ENCODE assay signal across 10 cellular contexts in the genomic region with DNA sequence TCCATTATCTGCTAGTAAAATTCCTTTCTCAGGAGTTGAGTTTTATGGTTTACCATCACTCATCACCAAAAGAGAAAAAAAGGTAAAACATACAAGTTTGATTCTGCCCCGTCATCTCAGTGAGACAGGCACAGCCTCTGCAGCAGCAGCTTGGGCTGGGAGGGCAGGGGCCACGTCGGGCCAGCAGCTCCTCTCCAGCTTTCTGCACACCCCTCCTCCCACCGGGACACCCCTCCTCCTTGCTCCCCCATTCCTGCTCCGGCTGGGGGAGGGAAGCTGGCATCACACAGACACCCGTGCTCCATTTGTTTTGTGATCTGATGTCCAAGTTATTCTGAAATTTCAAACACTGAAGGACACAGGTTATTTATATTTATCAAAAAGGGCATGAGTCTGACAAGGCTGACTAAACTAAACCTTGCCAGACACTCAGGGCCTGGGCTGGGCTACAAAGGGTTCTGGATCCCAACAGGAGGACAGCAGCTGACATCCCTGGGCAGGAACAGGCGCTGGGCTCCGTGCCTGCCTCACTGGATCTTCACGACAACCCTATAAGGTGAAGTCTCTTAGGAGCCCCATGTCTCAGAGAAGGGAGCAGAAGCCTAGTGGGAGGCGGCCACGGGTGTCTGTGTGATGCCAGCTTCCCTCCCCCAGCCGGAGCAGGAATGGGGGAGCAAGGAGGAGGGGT.
A peak's percentile ranks its signal among the peaks of the same experiment; 100 is the strongest.
DNase-seq lines count a peak whose midpoint lies in the region; ATAC-seq and TF ChIP-seq lines count a peak whose summit lies in the region.
"Had no signal": no experiment of that assay in that cellular context is flagged by ENCODE, and none has a peak within 500 bp of the region (broad histone marks: within the 10 kb centered on the region; RNA-seq: fewer than 3 reads in every experiment).

No MANE protein-coding gene starts in this region.

- in situ Hi-C loops in brain microvascular endothelial cell (cut with HindIII; ENCODE audit: low pct_ligation_motif_present, low sequenced_read_pairs) = no loop called here

- peak overlapping the region; percentile 59 to 90 (median 82) for H3K4me2 ChIP-seq in BLaER1 treated with 17β-estradiol and CSF1 and Interleukin-3, amounts not matched to agents 10 nM and 100 nM

- no peaks in the 10 kb centered on the region for H3K27me3 ChIP-seq in BLaER1 treated with 17β-estradiol and CSF1 and Interleukin-3, amounts not matched to agents 10 nM and 100 nM
- H3K27me3 ChIP-seq in adrenal gland = no peaks in the 10 kb centered on the region
- H3K27me3 ChIP-seq in psoas muscle (ENCODE audit: insufficient read depth in 3 of 3, low read length in 2 of 3) = no peaks in the 10 kb centered on the region
- no peaks in the 10 kb centered on the region for H3K27me3 ChIP-seq in brain microvascular endothelial cell (replicated peaks)

- peak overlapping the region in 10 of 11 experiments; percentile 7 to 68 (median 49); a peak in 12 of 22 replicates for H3K9ac ChIP-seq in BLaER1 treated with 17β-estradiol and CSF1 and Interleukin-3, amounts not matched to agents 10 nM and 100 nM

- peak; percentile 69 to 92 (median 80) for DNase-seq in adrenal gland
- DNase-seq in left ventricle myocardium superior = peak; percentile 88
- DNase-seq in psoas muscle = peak; percentile 70 to 91
- DNase-seq in HUDEP-2 (lab: John Stamatoyannopoulos, UW; ENCODE audit: unreplicated experiment in 76 of 76) = no peak
- DNase-seq in brain microvascular endothelial cell = no peak
- no peak for DNase-seq in NCI-H69 (lab: John Stamatoyannopoulos, UW)
- DNase-seq: activated naive CD4-positive, alpha-beta T cell treated with anti-CD3 and anti-CD28 coated beads, Interleukin-2, amount 10 ng/mL, durations not matched to agents 7 days and 5 days; WERI-Rb-1 had no signal

- peak overlapping the region in 8 of 11 experiments; percentile 11 to 74 (median 67); a peak in 10 of 22 replicates for H3K27ac ChIP-seq in BLaER1 treated with 17β-estradiol and CSF1 and Interleukin-3, amounts not matched to agents 10 nM and 100 nM
- peak overlapping the region; percentile 82 to 96 (median 92) for H3K27ac ChIP-seq in adrenal gland
- H3K27ac ChIP-seq in psoas muscle = peak overlapping the region; percentile 96
- no peak overlapping the region for H3K27ac ChIP-seq in brain microvascular endothelial cell
- H3K27ac ChIP-seq: WERI-Rb-1 had no signal

- peaks cover 26 to 78% (median 49%) of the 10 kb centered on the region in 11 experiments; a peak in 21 of 22 replicates for H4K20me1 ChIP-seq in BLaER1 treated with 17β-estradiol and CSF1 and Interleukin-3, amounts not matched to agents 10 nM and 100 nM

- peaks cover 51 to 75% (median 65%) of the 10 kb centered on the region in 10 experiments for H3K4me1 ChIP-seq in BLaER1 treated with 17β-estradiol and CSF1 and Interleukin-3, amounts not matched to agents 10 nM and 100 nM
- peaks cover 51 to 62% of the 10 kb centered on the region in 2 donors for H3K4me1 ChIP-seq in adrenal gland (replicated peaks in 1 of 2)
- peaks cover 55% of the 10 kb centered on the region for H3K4me1 ChIP-seq in psoas muscle

- peaks cover 0 to 22% (median 10%) of the 10 kb centered on the region in 11 experiments; a peak in 7 of 22 replicates for H3K36me3 ChIP-seq in BLaER1 treated with 17β-estradiol and CSF1 and Interleukin-3, amounts not matched to agents 10 nM and 100 nM
- no peaks in the 10 kb centered on the region for H3K36me3 ChIP-seq in adrenal gland (replicated peaks in 1 of 2)
- no peaks in the 10 kb centered on the region for H3K36me3 ChIP-seq in psoas muscle (ENCODE audit: insufficient read depth in 1 of 2, low read depth in 1 of 2)
- no peaks in the 10 kb centered on the region for H3K36me3 ChIP-seq in brain microvascular endothelial cell (replicated peaks)
- H3K36me3 ChIP-seq: WERI-Rb-1 had no signal

- peaks cover 0 to 15% (median 0%) of the 10 kb centered on the region in 11 experiments; a peak in 8 of 22 replicates for H3K9me3 ChIP-seq in BLaER1 treated with 17β-estradiol and CSF1 and Interleukin-3, amounts not matched to agents 10 nM and 100 nM (replicated peaks in 1 of 11)
- H3K9me3 ChIP-seq in adrenal gland (replicated peaks in 1 of 3) (no peaks in the 10 kb centered on the region), psoas muscle (no peaks in the 10 kb centered on the region)

- ATAC-seq in left ventricle myocardium superior (peak; percentile 85), psoas muscle (peak; percentile 69 to 80 (median 73)), HG03159 (IDR thresholded peaks at IDR 0.05; ENCODE audit: unreplicated experiment) (no peak)

- TF ChIP-seq POLR2A in adrenal gland (IDR thresholded peaks at IDR 0.05) = peak in 1 of 2 donors; percentile 44

- intact Hi-C loops in adrenal gland (cut with DNase I) (no loop called here), left ventricle myocardium superior (cut with micrococcal nuclease) (no loop called here), psoas muscle (cut with DNase I) (loop anchor here in 1 of 2 donors (2.0 to 5.0 kb wide), 2 partner anchors 19 to 363 kb away; no protein-coding TSS in a partner anchor)

- TF ChIP-seq CTCF in adrenal gland (IDR thresholded peaks at IDR 0.05) (no peak), psoas muscle (IDR thresholded peaks at IDR 0.05) (no peak), brain microvascular endothelial cell (IDR thresholded peaks at IDR 0.05; ENCODE audit: low read depth, low read length, missing control alignments) (no peak)

- H3K4me3 ChIP-seq in BLaER1 treated with 17β-estradiol and CSF1 and Interleukin-3, amounts not matched to agents 10 nM and 100 nM = no peak overlapping the region; a peak in 1 of 20 replicates
- H3K4me3 ChIP-seq in adrenal gland = no peak overlapping the region
- peak overlapping the region; percentile 43 for H3K4me3 ChIP-seq in psoas muscle
- H3K4me3 ChIP-seq in brain microvascular endothelial cell (ENCODE audit: low read depth, low read length) = no peak overlapping the region

- 30 to 39% (median 36%) methylated on average over 12 of the region's 12 CpGs for WGBS in adrenal gland, 4 donors
- 26 to 34% (median 30%) methylated on average over 11 to 12 of the region's 12 CpGs for whole genome bisulfite sequencing in psoas muscle, 3 donors

Comparison
In these comparisons a context has a peak if more than half of its experiments do, and no peak if none do; other contexts are left out.
1. DNase-seq: peak in adrenal gland (7 of 7), left ventricle myocardium superior (single experiment) and psoas muscle (2 of 2); none in HUDEP-2 (0 of 76), brain microvascular endothelial cell (single experiment) and NCI-H69 (single experiment).